Comparison of ENCODE assay signal across 8 cellular contexts in the genomic region with DNA sequence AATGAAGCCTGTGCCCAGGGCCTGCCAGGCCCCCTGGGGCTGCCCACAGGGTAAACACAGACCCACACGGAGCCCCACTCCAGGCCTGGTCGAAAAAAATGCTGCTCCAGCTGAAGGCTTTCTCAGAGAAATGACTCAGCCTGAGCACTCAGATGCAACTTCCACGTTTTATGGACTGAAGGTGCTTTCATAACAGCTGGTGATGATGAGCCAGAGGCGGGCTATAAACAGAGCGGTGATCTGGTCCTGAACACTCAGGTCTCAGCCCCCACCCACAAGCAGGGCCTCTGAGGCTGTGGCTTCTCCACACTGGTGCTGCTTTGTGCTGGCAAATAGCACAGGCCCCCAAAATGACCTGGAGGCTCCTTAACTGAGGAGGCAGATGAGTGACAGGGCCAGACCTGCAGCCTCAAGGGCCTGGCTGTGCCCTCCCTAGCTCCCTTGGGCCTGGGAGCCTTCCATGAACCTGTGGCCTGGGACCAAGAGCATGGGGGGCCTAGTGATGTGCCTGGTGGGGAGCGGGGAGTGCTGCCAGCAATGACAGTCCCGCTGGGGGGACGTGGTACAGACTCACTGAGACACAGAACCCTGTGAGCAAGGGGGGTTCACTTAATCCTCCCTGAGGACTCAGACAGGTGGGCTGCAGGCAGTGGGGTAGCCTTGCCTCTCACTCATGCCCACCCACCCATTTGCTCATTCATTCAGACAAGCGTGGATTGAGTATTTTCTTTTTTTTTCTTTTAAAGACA. TPM values are rescaled to one million over a fixed set of nuclear protein-coding genes. Genes with fewer than 3 reads are reported as not detected.
DNase-seq lines count a peak whose midpoint lies in the region; ATAC-seq and TF ChIP-seq lines count a peak whose summit lies in the region.

No MANE protein-coding gene starts in this region.

- peaks cover 0 to 5% of the 10 kb centered on the region in 2 donors for H3K4me1 Mint-ChIP-seq in natural killer cell

- intact Hi-C loops in natural killer cell (cut with micrococcal nuclease): no loop called here

- no peaks in the 10 kb centered on the region for H3K9me3 Mint-ChIP-seq in natural killer cell

- peak; percentile 55 for DNase-seq in stimulated activated naive CD4-positive, alpha-beta T cell treated with Interleukin-2 at 50 U/mL for 16 hours (lab: John Stamatoyannopoulos, UW)
- DNase-seq in stimulated activated naive CD4-positive, alpha-beta T cell (lab: John Stamatoyannopoulos, UW): no peak
- DNase-seq in NCI-H2171 treated with DMSO at 0.1 percent for 48 hours (lab: John Stamatoyannopoulos, UW): peak; percentile 28
- peak; percentile 93 for DNase-seq in amniotic epithelial cell (ENCODE audit: low read depth)
- no peak for DNase-seq in natural killer cell
- DNase-seq in NCI-H526 (lab: John Stamatoyannopoulos, UW): no peak
- DNase-seq in amygdala (lab: John Stamatoyannopoulos, UW): no peak

- TF ChIP-seq CTCF in natural killer cell (IDR thresholded peaks at IDR 0.05): no peak

- H3K4me3 Mint-ChIP-seq in natural killer cell: no peak overlapping the region

- H3K36me3 Mint-ChIP-seq in natural killer cell: no peaks in the 10 kb centered on the region

- H3K27me3 Mint-ChIP-seq in natural killer cell (ENCODE audit: low read depth in 2 of 2): peaks cover 0 to 2% of the 10 kb centered on the region in 2 donors

- ATAC-seq in HG02642 (IDR thresholded peaks at IDR 0.05; ENCODE audit: poor library complexity, unreplicated experiment) (peak; percentile 82), natural killer cell (peak; percentile 18 to 52 (median 42))

- no peak overlapping the region for H3K27ac Mint-ChIP-seq in natural killer cell

RNA-seq across cellular contexts. Expression of a gene that starts 23.0 kb away (rescaled TPM):
- total RNA-seq in natural killer cell: 100 to 1,000 TPM; 110 to 178 (median 172) TPM

RNA-seq across cellular contexts. Expression of a gene that starts 38.9 kb away (rescaled TPM):
- 10 to 100 TPM; 35.8 to 70.3 (median 52.5) TPM for total RNA-seq in natural killer cell

RNA-seq across cellular contexts. Expression of a gene that starts 57.7 kb away (rescaled TPM):
- total RNA-seq in natural killer cell: 100 to 1,000 TPM; 158 to 200 (median 177) TPM

Comparison
In these comparisons a context has a peak if more than half of its experiments do, and no peak if none do; other contexts are left out.
1. DNase-seq: peak in stimulated activated naive CD4-positive, alpha-beta T cell treated with Interleukin-2 at 50 U/mL for 16 hours (single experiment), NCI-H2171 treated with DMSO at 0.1 percent for 48 hours (single experiment) and amniotic epithelial cell (single experiment); none in stimulated activated naive CD4-positive, alpha-beta T cell (0 of 6), natural killer cell (single experiment), NCI-H526 (0 of 2) and amygdala (0 of 56).